26 cellular contexts compared by ENCODE assay signal in genomic region chr21:37077403-37077802, GRCh38. TPM values are rescaled to one million over a fixed set of nuclear protein-coding genes. Genes with fewer than 3 reads are reported as not detected.
A peak's percentile ranks its signal among the peaks of the same experiment; 100 is the strongest.
DNase-seq lines count a peak whose midpoint lies in the region; ATAC-seq, FAIRE-seq and TF ChIP-seq lines count a peak whose summit lies in the region.
"Had no signal": no experiment of that assay in that cellular context is flagged by ENCODE, and none has a peak within 500 bp of the region (broad histone marks: within the 10 kb centered on the region; RNA-seq: fewer than 3 reads in every experiment).

No MANE protein-coding gene starts in this region.

- H3K4me3 Mint-ChIP-seq in activated T-cell treated with anti-CD3 and anti-CD28 coated beads, Interleukin-2, amount 50 U/mL, for 72 hours = peak overlapping the region in 1 of 2 donors; percentile 12
- H3K4me3 Mint-ChIP-seq in astrocyte (ENCODE audit: unreplicated experiment) (no peak overlapping the region), immature natural killer cell (no peak overlapping the region)

- TF ChIP-seq CTCF in HEK293 (tag by site-specific recombination; IDR thresholded peaks at IDR 0.05) (no peak), astrocyte (IDR thresholded peaks at IDR 0.05; ENCODE audit: insufficient read depth, low read depth, low read length) (no peak), colonic mucosa (IDR thresholded peaks at IDR 0.05) (no peak)

- no peak for FAIRE-seq in astrocyte (lab: Jason Lieb, UNC)
- FAIRE-seq: H54 had no signal

- H3K27ac ChIP-seq in HEK293 (ENCODE audit: extremely low read depth, low read depth, low read length) (no peak overlapping the region), astrocyte (ENCODE audit: low read depth, low read length) (no peak overlapping the region), colonic mucosa (no peak overlapping the region)
- H3K27ac ChIP-seq: 22Rv1, BLaER1, Peyer's patch had no signal

- peaks cover 90% of the 10 kb centered on the region for H3K79me2 ChIP-seq in astrocyte (ENCODE audit: insufficient read depth, low read length)

- H3K36me3 ChIP-seq in HEK293 (ENCODE audit: control insufficient read depth in 2 of 2, insufficient read depth in 1 of 2, low read length in 2 of 2) (no peaks in the 10 kb centered on the region), astrocyte (ENCODE audit: insufficient read depth, low read length) (no peaks in the 10 kb centered on the region), colonic mucosa (no peaks in the 10 kb centered on the region)
- H3K36me3 ChIP-seq: BLaER1, Peyer's patch had no signal

- peaks cover 82% of the 10 kb centered on the region for H4K20me1 ChIP-seq in astrocyte (ENCODE audit: insufficient read depth, low read length)

- CTCF ChIA-PET in HEK293 (lab: Yijun Ruan, JAX) = interaction anchor here (0.7 to 2.5 kb wide), 2 partner anchors 22 to 101 kb away, joined by 3 to 10 read pairs; no protein-coding TSS in a partner anchor

- H3K9me3 Mint-ChIP-seq in activated T-cell treated with anti-CD3 and anti-CD28 coated beads, Interleukin-2, amount 50 U/mL, for 72 hours = no peaks in the 10 kb centered on the region
- H3K9me3 Mint-ChIP-seq in astrocyte (ENCODE audit: unreplicated experiment) = no peaks in the 10 kb centered on the region
- no peaks in the 10 kb centered on the region for H3K9me3 Mint-ChIP-seq in immature natural killer cell

- intact Hi-C loops in colonic mucosa (cut with DNase I) = loop anchor here (5.0 kb wide), 1 partner anchor 85 kb away; no protein-coding TSS in a partner anchor

- POLR2A ChIA-PET in HEK293 (lab: Yijun Ruan, JAX) = no interaction called here

- H3K4me2 ChIP-seq in astrocyte (ENCODE audit: low read length) = no peak overlapping the region
- H3K4me2 ChIP-seq: BLaER1 had no signal

- H2AFZ ChIP-seq in astrocyte (ENCODE audit: low read depth, low read length) = no peak overlapping the region

- no peaks in the 10 kb centered on the region; the same call in 1 of the 2 replicates for H3K9me3 ChIP-seq in HEK293 (ENCODE audit: control insufficient read depth, insufficient read depth, low read depth, low read length)
- no peaks in the 10 kb centered on the region for H3K9me3 ChIP-seq in astrocyte (ENCODE audit: insufficient read depth, low read depth, low read length)
- H3K9me3 ChIP-seq in colonic mucosa = no peaks in the 10 kb centered on the region
- H3K9me3 ChIP-seq: Peyer's patch had no signal

- no peak overlapping the region for H3K9ac ChIP-seq in astrocyte (ENCODE audit: low read length)
- H3K9ac ChIP-seq in colonic mucosa (ENCODE audit: low read depth in 2 of 2, low read length in 2 of 2) = no peak overlapping the region
- H3K9ac ChIP-seq: BLaER1 had no signal

- H3K27me3 ChIP-seq in astrocyte (ENCODE audit: insufficient read depth, low read length) (no peaks in the 10 kb centered on the region), colonic mucosa (no peaks in the 10 kb centered on the region)
- H3K27me3 ChIP-seq: BLaER1, Peyer's patch had no signal

- peaks cover 0 to 3% of the 10 kb centered on the region in 2 donors for H3K36me3 Mint-ChIP-seq in activated T-cell treated with anti-CD3 and anti-CD28 coated beads, Interleukin-2, amount 50 U/mL, for 72 hours (ENCODE audit: insufficient read depth in 2 of 2)
- H3K36me3 Mint-ChIP-seq in astrocyte (ENCODE audit: low read depth, unreplicated experiment) = no peaks in the 10 kb centered on the region
- H3K36me3 Mint-ChIP-seq in immature natural killer cell = no peaks in the 10 kb centered on the region

- no peaks in the 10 kb centered on the region for H3K27me3 Mint-ChIP-seq in activated T-cell treated with anti-CD3 and anti-CD28 coated beads, Interleukin-2, amount 50 U/mL, for 72 hours (ENCODE audit: low read depth)
- H3K27me3 Mint-ChIP-seq in astrocyte (ENCODE audit: low read depth, unreplicated experiment) (no peaks in the 10 kb centered on the region), immature natural killer cell (ENCODE audit: low read depth in 3 of 3) (peaks cover 12 to 18% (median 14%) of the 10 kb centered on the region in 3 donors)

- DNase-seq in activated T-cell treated with anti-CD3 and anti-CD28 coated beads, Interleukin-2, amount 50 U/mL, for 72 hours = no peak
- DNase-seq in activated T-cell treated with anti-CD3 and anti-CD28 coated beads for 4 hours (no peak), astrocyte (ENCODE audit: low read depth) (no peak), immature natural killer cell (no peak), colonic mucosa (no peak), D341Med (ENCODE audit: low spot score) (no peak)
- DNase-seq: ACHN; Calu3; CD8-positive, alpha-beta memory T cell; EL; GF-D8; KBM-7; NCI-H1092 treated with DMSO at 0.1 percent for 48 hours; NCI-H1436 treated with DMSO at 0.1 percent for 48 hours; NCI-H1930; NCI-H2171; NCI-H345; NCI-H524; NCI-H774; Peyer's patch had no signal

- peaks cover 55% of the 10 kb centered on the region for H3K4me1 Mint-ChIP-seq in activated T-cell treated with anti-CD3 and anti-CD28 coated beads, Interleukin-2, amount 50 U/mL, for 72 hours (ENCODE audit: low read depth)
- H3K4me1 Mint-ChIP-seq in astrocyte (ENCODE audit: low read depth, unreplicated experiment) (peaks cover 9% of the 10 kb centered on the region), immature natural killer cell (peaks cover 17 to 39% of the 10 kb centered on the region in 2 donors)

- no peak overlapping the region for H3K4me3 ChIP-seq in HEK293 (ENCODE audit: low read depth, low read length)
- no peak overlapping the region for H3K4me3 ChIP-seq in astrocyte (ENCODE audit: insufficient read depth, low read depth, low read length)
- H3K4me3 ChIP-seq in colonic mucosa = no peak overlapping the region
- H3K4me3 ChIP-seq: BLaER1, Peyer's patch had no signal

- H3K27ac Mint-ChIP-seq in activated T-cell treated with anti-CD3 and anti-CD28 coated beads, Interleukin-2, amount 50 U/mL, for 72 hours = peak overlapping the region; percentile 73
- H3K27ac Mint-ChIP-seq in astrocyte (ENCODE audit: unreplicated experiment) (peak overlapping the region; percentile 12), immature natural killer cell (peak overlapping the region in 5 of 6 donors; percentile 6 to 70 (median 47))

- no peak for ATAC-seq in activated T-cell treated with anti-CD3 and anti-CD28 coated beads, Interleukin-2, amount 50 U/mL, for 72 hours (replicated peaks in 1 of 2)
- ATAC-seq in GM18868 (IDR thresholded peaks at IDR 0.05; ENCODE audit: unreplicated experiment) = no peak
- ATAC-seq: SK-N-SH treated with all-trans-retinoic acid at 6 μM for 48 hours had no signal

- H3K4me1 ChIP-seq in HEK293 (ENCODE audit: control insufficient read depth, insufficient read depth, low read length) (no peaks in the 10 kb centered on the region), astrocyte (ENCODE audit: insufficient read depth, low read length) (peaks cover 7% of the 10 kb centered on the region), colonic mucosa (no peaks in the 10 kb centered on the region)

TF ChIP-seq in HEK293, 187 proteins besides CTCF, POLR2A, EP300 and RAD21:
- no peak for TF ChIP-seq ZNF555 (tag by site-specific recombination; conservative IDR thresholded peaks at IDR 0.05)
- TF ChIP-seq ZNF561 (tag by site-specific recombination; IDR thresholded peaks at IDR 0.05; ENCODE audit: borderline replicate concordance) = no peak
- no peak for TF ChIP-seq SP3 (tag by site-specific recombination; IDR thresholded peaks at IDR 0.05)
- no peak for TF ChIP-seq ZNF830 (tag by site-specific recombination; IDR thresholded peaks at IDR 0.05; ENCODE audit: low read depth)
- no peak for TF ChIP-seq ZNF221 (tag by site-specific recombination; IDR thresholded peaks at IDR 0.05; ENCODE audit: borderline replicate concordance)
- TF ChIP-seq ZNF549 (tag by site-specific recombination; IDR thresholded peaks at IDR 0.05) = no peak
- peak; percentile 27 for TF ChIP-seq SETDB1 (IDR thresholded peaks at IDR 0.05; ENCODE audit: insufficient read length, low read length)
- TF ChIP-seq ZNF184 (tag by site-specific recombination; IDR thresholded peaks at IDR 0.05) = peak; percentile 94

RNA-seq across cellular contexts. Expression of gene TTC3, which starts 4.3 kb away (rescaled TPM):
- total RNA-seq in activated T-cell treated with anti-CD3 and anti-CD28 coated beads, Interleukin-2, amount 50 U/mL, for 72 hours = 10 to 100 TPM; 62.4 to 65.8 TPM
- total RNA-seq in astrocyte (223 and 232 TPM in 2 replicates), colonic mucosa (100 to 1,000 TPM in 1 of 2 donors, 10 to 100 TPM in 1; 85.8 to 125 TPM)
- polyA plus RNA-seq in immature natural killer cell = 10 to 100 TPM; 26.9 to 67.8 (median 31.2) TPM

RNA-seq across cellular contexts. Expression of gene PIGP, which starts 4.5 kb away (rescaled TPM):
- total RNA-seq in activated T-cell treated with anti-CD3 and anti-CD28 coated beads, Interleukin-2, amount 50 U/mL, for 72 hours = 10 to 100 TPM; 15.0 to 17.0 TPM
- 21.2 and 24.0 TPM in 2 replicates for total RNA-seq in astrocyte
- 10 to 100 TPM; 15.4 to 31.7 (median 26.6) TPM for polyA plus RNA-seq in immature natural killer cell
- 10 to 100 TPM; 19.8 to 28.8 TPM for total RNA-seq in colonic mucosa

Comparison
In these comparisons a context has a peak if more than half of its experiments do, and no peak if none do; other contexts are left out.
1. H3K27ac Mint-ChIP-seq: peak in every context shown above with its lines; median percentile 73 in activated T-cell treated with anti-CD3 and anti-CD28 coated beads, Interleukin-2, amount 50 U/mL, for 72 hours; 47 in immature natural killer cell; 12 in astrocyte.